12 cellular contexts compared by ENCODE assay signal in the genomic region with DNA sequence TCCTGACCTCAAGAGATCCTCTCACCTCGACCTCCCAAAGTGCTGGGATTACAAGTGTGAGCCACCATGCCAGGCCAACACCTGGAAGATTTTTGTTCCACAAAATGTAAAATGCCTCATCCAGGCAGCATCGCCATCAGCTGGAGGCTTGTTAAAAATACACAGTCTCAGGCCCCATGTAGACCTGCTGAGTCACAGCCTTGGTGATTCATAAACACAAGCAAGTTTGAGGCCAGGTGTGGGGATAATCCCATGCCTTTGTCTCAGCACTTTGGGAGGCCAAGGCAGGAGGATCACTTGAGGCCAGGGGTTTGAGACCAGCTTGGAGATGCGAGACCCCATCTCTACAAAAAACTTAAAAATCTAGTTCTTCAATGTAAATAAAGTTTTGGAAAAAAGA. TPM values are rescaled to one million over a fixed set of nuclear protein-coding genes. Genes with fewer than 3 reads are reported as not detected.
A peak's percentile ranks its signal among the peaks of the same experiment; 100 is the strongest.
DNase-seq lines count a peak whose midpoint lies in the region; ATAC-seq, FAIRE-seq and TF ChIP-seq lines count a peak whose summit lies in the region.
"Had no signal": no experiment of that assay in that cellular context is flagged by ENCODE, and none has a peak within 500 bp of the region (broad histone marks: within the 10 kb centered on the region; RNA-seq: fewer than 3 reads in every experiment).

No MANE protein-coding gene starts in this region.

- TF ChIP-seq RAD21 in K562 (CRISPR knock-in tag; conservative IDR thresholded peaks at IDR 0.05 in 1 of 2, IDR thresholded peaks at IDR 0.05 in 1 of 2), result peak in 1 of 2 experiments; percentile 50; a peak in 2 of 4 replicates

- TF ChIP-seq POLR2A in K562 (conservative IDR thresholded peaks at IDR 0.05) (no peak), ovary (IDR thresholded peaks at IDR 0.05) (no peak)

- no peaks in the 10 kb centered on the region for H3K9me3 Mint-ChIP-seq in activated naive CD4-positive, alpha-beta T cell treated with anti-CD3 and anti-CD28 coated beads for 36 hours
- H3K9me3 Mint-ChIP-seq: CD8-positive, alpha-beta T cell had no signal

- no peak overlapping the region for H3K4me3 Mint-ChIP-seq in activated naive CD4-positive, alpha-beta T cell treated with anti-CD3 and anti-CD28 coated beads for 36 hours
- H3K4me3 Mint-ChIP-seq: CD8-positive, alpha-beta T cell had no signal

- peaks cover 2% of the 10 kb centered on the region for H3K4me1 Mint-ChIP-seq in activated naive CD4-positive, alpha-beta T cell treated with anti-CD3 and anti-CD28 coated beads for 36 hours (ENCODE audit: low read depth)

- no peak overlapping the region; the same call in 2 of the 3 replicates for H3K27ac ChIP-seq in K562 (ENCODE audit: extremely low read depth, low read depth, low read length)
- no peak overlapping the region for H3K27ac ChIP-seq in ovary
- H3K27ac ChIP-seq: neutrophil, SK-N-MC had no signal

- FAIRE-seq in K562 (lab: Jason Lieb, UNC), result peak; percentile 89

- no peak overlapping the region for H3K9ac ChIP-seq in K562 (ENCODE audit: insufficient read depth in 1 of 2, low read depth in 2 of 2, low read length in 2 of 2)

- H2AFZ ChIP-seq in K562 (ENCODE audit: low read depth, low read length), result 0 out of 2 replicates have a peak overlapping the region, but pooled peaks have one; percentile 19

- ATAC-seq in K562, result peak; percentile 86
- no peak for ATAC-seq in GM18511 (IDR thresholded peaks at IDR 0.05; ENCODE audit: unreplicated experiment)
- ATAC-seq: CD8-positive, alpha-beta T cell had no signal

- 13% methylated on average over 3 of the region's 3 CpGs for WGBS in K562 (ENCODE audit: insufficient coverage, low coverage, missing lambda C conversion rate)
- WGBS in ovary, 3 donors, result 87 to 95% (median 91%) methylated on average over 3 of the region's 3 CpGs

- no peaks in the 10 kb centered on the region for H3K36me3 ChIP-seq in MG63
- H3K36me3 ChIP-seq in K562 (ENCODE audit: control insufficient read depth, insufficient read depth, low read length), result no peaks in the 10 kb centered on the region
- H3K36me3 ChIP-seq in ovary, result no peaks in the 10 kb centered on the region
- H3K36me3 ChIP-seq: neutrophil had no signal

- BruUV-seq in K562 (replicated peaks; lab: Mats Ljungman, UMichigan), result no TSS peak

- H3K4me3 ChIP-seq in MG63, result no peak overlapping the region
- H3K4me3 ChIP-seq in K562, result no peak overlapping the region
- H3K4me3 ChIP-seq in retinal pigment epithelial cell (ENCODE audit: low read length), result no peak overlapping the region
- H3K4me3 ChIP-seq in ovary, result no peak overlapping the region
- H3K4me3 ChIP-seq: SK-N-MC had no signal

- no peak overlapping the region for H3K4me2 ChIP-seq in K562 (ENCODE audit: insufficient read depth, low read length)

- H3K9me1 ChIP-seq in K562 (ENCODE audit: control insufficient read depth, insufficient read depth, low read length), result no peaks in the 10 kb centered on the region

- H3K27me3 ChIP-seq in MG63, result no peaks in the 10 kb centered on the region
- H3K27me3 ChIP-seq in K562 (ENCODE audit: control insufficient read depth in 2 of 2, insufficient read depth in 2 of 2, low read length in 2 of 2), result no peaks in the 10 kb centered on the region
- H3K27me3 ChIP-seq in ovary, result no peaks in the 10 kb centered on the region

- in situ Hi-C loops in K562 (cut with MboI), result no loop called here

- POLR2A ChIA-PET in K562 (lab: Yijun Ruan, JAX), result no interaction called here

- H3K9me3 ChIP-seq in MG63 (no peaks in the 10 kb centered on the region), K562 (replicated peaks; ENCODE audit: control insufficient read depth, insufficient read depth, low read depth, low read length) (no peaks in the 10 kb centered on the region), ovary (no peaks in the 10 kb centered on the region)
- H3K9me3 ChIP-seq: neutrophil had no signal

- H3K4me1 ChIP-seq in K562 (replicated peaks in 1 of 2; ENCODE audit: control insufficient read depth in 2 of 2, insufficient read depth in 2 of 2, low read length in 2 of 2), result peaks cover 0 to 9% of the 10 kb centered on the region in 2 experiments; a peak in 3 of 5 replicates
- H3K4me1 ChIP-seq in ovary (ENCODE audit: insufficient read depth), result no peaks in the 10 kb centered on the region

- CTCF ChIA-PET in activated naive CD4-positive, alpha-beta T cell treated with anti-CD3 and anti-CD28 coated beads for 36 hours (lab: Charles Lee), result no interaction called here
- CTCF ChIA-PET in K562 (lab: Yijun Ruan, JAX; ENCODE audit: low intra/inter-chr PET ratio), result interaction anchor here (1.8 to 2.8 kb wide), 2 partner anchors 20 to 22 kb away, joined by 9 to 30 read pairs; no protein-coding TSS in a partner anchor

- H3K79me2 ChIP-seq in K562 (ENCODE audit: control insufficient read depth, insufficient read depth, low read length), result no peaks in the 10 kb centered on the region

- H3K36me3 Mint-ChIP-seq in activated naive CD4-positive, alpha-beta T cell treated with anti-CD3 and anti-CD28 coated beads for 36 hours (ENCODE audit: low read depth), result no peaks in the 10 kb centered on the region
- H3K36me3 Mint-ChIP-seq: CD8-positive, alpha-beta T cell had no signal

- DNase-seq in activated naive CD4-positive, alpha-beta T cell treated with anti-CD3 and anti-CD28 coated beads for 36 hours, result peak; percentile 72
- DNase-seq in activated naive CD4-positive, alpha-beta T cell (lab: John Stamatoyannopoulos, UW), result no peak
- DNase-seq in MG63 (peak; percentile 52), K562 (ENCODE audit: extremely low read depth in 1 of 4, low spot score in 3 of 4) (peak; percentile 48 to 82 (median 68)), retinal pigment epithelial cell (ENCODE audit: low read depth) (no peak), activated gamma-delta T cell (lab: John Stamatoyannopoulos, UW) (no peak), ovary (no peak)
- DNase-seq: CD8-positive, alpha-beta T cell; NCI-H2081 treated with DMSO at 0.1 percent for 48 hours had no signal

- TF ChIP-seq EP300 in K562 (IDR thresholded peaks at IDR 0.05; ENCODE audit: low read length), result peak; percentile 53
- TF ChIP-seq EP300 in ovary (IDR thresholded peaks at IDR 0.05), result no peak

- no peak overlapping the region for H3K27ac Mint-ChIP-seq in activated naive CD4-positive, alpha-beta T cell treated with anti-CD3 and anti-CD28 coated beads for 36 hours
- H3K27ac Mint-ChIP-seq: CD8-positive, alpha-beta T cell had no signal

- H4K20me1 ChIP-seq in K562 (replicated peaks; ENCODE audit: control insufficient read depth, insufficient read depth, low read length), result no peaks in the 10 kb centered on the region

- TF ChIP-seq CTCF in K562 (IDR thresholded peaks at IDR 0.05 in 2 of 3, conservative IDR thresholded peaks at IDR 0.05 in 1 of 3; ENCODE audit: insufficient read depth in 2 of 3, low read depth in 1 of 3, low read length in 3 of 3), result peak; percentile 24 to 38 (median 29); a peak in 3 of 6 replicates
- TF ChIP-seq CTCF in retinal pigment epithelial cell (conservative IDR thresholded peaks at IDR 0.05; ENCODE audit: low read depth, low read length), result peak; percentile 6
- TF ChIP-seq CTCF in ovary (IDR thresholded peaks at IDR 0.05), result no peak

- intact Hi-C loops in activated naive CD4-positive, alpha-beta T cell treated with anti-CD3 and anti-CD28 coated beads for 36 hours (cut with micrococcal nuclease), result loop anchor here (1.0 kb wide), 1 partner anchor 22 kb away; no protein-coding TSS in a partner anchor
- intact Hi-C loops in K562 (cut with micrococcal nuclease), result loop anchor here (2.0 kb wide), 1 partner anchor 70 kb away; no protein-coding TSS in a partner anchor
- intact Hi-C loops in ovary (cut with DNase I), result loop anchor here in 1 of 4 donors (5.0 kb wide), 2 partner anchors 119 to 1331 kb away; partner anchors contain the start of gene SDK1

- peaks cover 4% of the 10 kb centered on the region for H3K27me3 Mint-ChIP-seq in activated naive CD4-positive, alpha-beta T cell treated with anti-CD3 and anti-CD28 coated beads for 36 hours (ENCODE audit: low read depth)

RNA-seq across cellular contexts. Expression of gene FOXK1, which starts 49.1 kb away (rescaled TPM):
- 10 to 100 TPM; 35.0 to 35.4 TPM for total RNA-seq in activated naive CD4-positive, alpha-beta T cell treated with anti-CD3 and anti-CD28 coated beads for 36 hours
- 21.8 and 23.9 TPM in 2 replicates for total RNA-seq in MG63 (2014; rRNA removed; shearing (Covaris generic); ENCODE audit: low replicate concordance)
- 35.6 and 74.5 TPM in 2 replicates for total RNA-seq in K562 (2011; cell fraction: chromatin; rRNA removed; ENCODE audit: low replicate concordance)
- 43.2 and 43.6 TPM in 2 replicates for total RNA-seq in K562 (2011; cell fraction: nucleolus; rRNA removed)
- 40.0 and 43.0 TPM in 2 replicates for total RNA-seq in K562 (2011; cell fraction: nucleoplasm; rRNA removed)
- total RNA-seq in K562 (2014; rRNA removed) (17.0 and 19.5 TPM in 2 replicates), K562 (2014; rRNA removed; fragmentation: Illumina TruSeq; extraction: Trizol) (8.1 and 9.1 TPM in 2 replicates), K562 (2015; rRNA removed; fragmentation: Illumina TruSeq; extraction: Trizol) (8.5 and 9.1 TPM in 2 replicates), K562 (2021) (42.2 and 45.5 TPM in 2 replicates), ovary (10 to 100 TPM; 10.9 to 43.9 (median 32.6) TPM)
- polyA plus RNA-seq in K562 (2011; rRNA removed) (2.9 and 4.2 TPM in 2 replicates), K562 (2014; fragmentation: Illumina TruSeq; extraction: Trizol) (5.0 and 6.8 TPM in 2 replicates), K562 (2014; fragmentation: Nextera tagmentation; extraction: Ambion mirVana) (under 1 TPM; 0.32 to 0.34 TPM), K562 (2014; rRNA removed) (11.8 TPM in 2 replicates), ovary (10 to 100 TPM in 1 of 2 donors, 1 to 10 TPM in 1; 5.8 to 10.4 TPM)
- 3.6 and 6.2 TPM in 2 replicates for polyA plus RNA-seq in K562 (2011; cell fraction: cytosol; rRNA removed)
- polyA plus RNA-seq in K562 (2011; cell fraction: nucleus; rRNA removed), result 7.9 and 12.0 TPM in 2 replicates
- polyA plus RNA-seq in K562 (2012), result 6.4 and 7.3 TPM in 2 replicates
- polyA minus RNA-seq in K562 (2011; rRNA and poly(A)+ RNA removed), result 6.7 and 8.7 TPM in 2 replicates
- 21.3 and 27.0 TPM in 2 replicates for polyA minus RNA-seq in K562 (2011; cell fraction: cytosol; rRNA and poly(A)+ RNA removed)
- 9.7 and 11.6 TPM in 2 replicates for polyA minus RNA-seq in K562 (2011; cell fraction: nucleus; rRNA and poly(A)+ RNA removed)

Comparison
In these comparisons a context has a peak if more than half of its experiments do, and no peak if none do; other contexts are left out.
1. DNase-seq: peak in activated naive CD4-positive, alpha-beta T cell treated with anti-CD3 and anti-CD28 coated beads for 36 hours (single experiment), MG63 (single experiment) and K562 (4 of 4); none in activated naive CD4-positive, alpha-beta T cell (0 of 4), retinal pigment epithelial cell (single experiment), activated gamma-delta T cell (single experiment) and ovary (0 of 5).
2. CTCF ChIP-seq: peak in K562 (3 of 3) and retinal pigment epithelial cell (single experiment); none in ovary (0 of 3).